Comparison of ENCODE assay signal across 1 cellular context in genomic region chr6:111259089-111259831, GRCh38.
TF ChIP-seq lines count a peak whose summit lies in the region.

No MANE protein-coding gene starts in this region.

TF ChIP-seq in K562, 482 proteins besides CTCF, POLR2A, EP300 and RAD21 (continued from another document and continues in another):
- TF ChIP-seq CREB3L1 (IDR thresholded peaks at IDR 0.05; ENCODE audit: borderline replicate concordance, low read depth) (peak; percentile 69; the same call in 1 of the 2 replicates), NFYB (IDR thresholded peaks at IDR 0.05; ENCODE audit: extremely low read depth, insufficient read length) (no peak), RBBP5 (IDR thresholded peaks at IDR 0.05; ENCODE audit: borderline replicate concordance, insufficient read depth, low read length, poor library complexity, severe bottlenecking) (peak; percentile 86), CBFB (CRISPR knock-in tag; IDR thresholded peaks at IDR 0.05) (no peak; the same call in 1 of the 2 replicates), ZNF316 (IDR thresholded peaks at IDR 0.05) (no peak; the same call in 1 of the 2 replicates), TAL1 (IDR thresholded peaks at IDR 0.05) (no peak), PRMT5 (CRISPR knock-in tag; IDR thresholded peaks at IDR 0.05) (no peak), FOXP1 (CRISPR knock-in tag; IDR thresholded peaks at IDR 0.05) (peak; percentile 93), ZZZ3 (IDR thresholded peaks at IDR 0.05) (no peak), MLX (CRISPR knock-in tag; conservative IDR thresholded peaks at IDR 0.05) (peak; percentile 96 to 97), ZFX (CRISPR knock-in tag; IDR thresholded peaks at IDR 0.05) (peak; percentile 86), ZNF277 (CRISPR knock-in tag; IDR thresholded peaks at IDR 0.05; ENCODE audit: borderline replicate concordance) (no peak), MITF (IDR thresholded peaks at IDR 0.05) (peak; percentile 70; the same call in 1 of the 2 replicates), ZNF212 (CRISPR knock-in tag; IDR thresholded peaks at IDR 0.05) (no peak), MYC (IDR thresholded peaks at IDR 0.05; ENCODE audit: low read depth, low read length) (peak; percentile 86), MYC (CRISPR knock-in tag; IDR thresholded peaks at IDR 0.05; ENCODE audit: borderline replicate concordance, low read depth) (peak; percentile 73; the same call in 1 of the 2 replicates), TBP (optimal IDR thresholded peaks at IDR 0.05; ENCODE audit: low read depth, low read length) (peak; percentile 77), HMGN3 (IDR thresholded peaks at IDR 0.05; ENCODE audit: borderline replicate concordance, extremely low read depth, insufficient read length, low read depth, low read length) (peak; percentile 71), XRCC3 (IDR thresholded peaks at IDR 0.05) (no peak), SETDB1 (IDR thresholded peaks at IDR 0.05; ENCODE audit: low read length) (no peak), ZNF174 (CRISPR knock-in tag; IDR thresholded peaks at IDR 0.05) (no peak), MAFK (IDR thresholded peaks at IDR 0.05; ENCODE audit: low read length) (peak; percentile 3; the same call in 1 of the 2 replicates), JUN (IDR thresholded peaks at IDR 0.05; ENCODE audit: borderline replicate concordance, low read depth, low read length) (peak; percentile 75; the same call in 1 of the 2 replicates), JUN (CRISPR knock-in tag; IDR thresholded peaks at IDR 0.05; ENCODE audit: borderline replicate concordance) (no peak; the same call in 1 of the 2 replicates), DACH1 (IDR thresholded peaks at IDR 0.05; ENCODE audit: partially characterized antibody) (no peak), ZC3H11A (IDR thresholded peaks at IDR 0.05; ENCODE audit: low read depth, low read length) (no peak), BDP1 (IDR thresholded peaks at IDR 0.05; ENCODE audit: insufficient read depth, insufficient read length) (no peak), NCOA2 (IDR thresholded peaks at IDR 0.05; ENCODE audit: partially characterized antibody in 2 of 2) (no peak), CUX1 (CRISPR knock-in tag; IDR thresholded peaks at IDR 0.05) (no peak), MYBL2 (IDR thresholded peaks at IDR 0.05; ENCODE audit: low read depth) (no peak), MYBL2 (CRISPR knock-in tag; IDR thresholded peaks at IDR 0.05; ENCODE audit: borderline replicate concordance) (no peak), THAP12 (CRISPR knock-in tag; IDR thresholded peaks at IDR 0.05) (peak; percentile 27), ZNF561 (CRISPR knock-in tag; conservative IDR thresholded peaks at IDR 0.05) (no peak), KDM2B (CRISPR knock-in tag; IDR thresholded peaks at IDR 0.05) (peak; percentile 67; the same call in 1 of the 2 replicates), CSDE1 (IDR thresholded peaks at IDR 0.05) (peak in 1 of 2 experiments; percentile 89; a peak in 2 of 4 replicates), KHSRP (IDR thresholded peaks at IDR 0.05) (no peak), EP400 (IDR thresholded peaks at IDR 0.05) (peak; percentile 87), YY1 (IDR thresholded peaks at IDR 0.05; ENCODE audit: borderline replicate concordance in 1 of 3, control insufficient read depth in 1 of 3, extremely low read depth in 1 of 3, insufficient read depth in 3 of 3, insufficient read length in 1 of 3, insufficient replicate concordance in 2 of 3, low read depth in 1 of 3, low read length in 2 of 3) (peak in 2 of 3 experiments; percentile 32 to 56), SRSF9 (IDR thresholded peaks at IDR 0.05; ENCODE audit: borderline replicate concordance, low read depth, low read length) (no peak), FOXJ2 (tag; IDR thresholded peaks at IDR 0.05) (peak; percentile 100), MNT (conservative IDR thresholded peaks at IDR 0.05) (peak; percentile 97 to 98), RFX7 (CRISPR knock-in tag; IDR thresholded peaks at IDR 0.05) (no peak), ARID1B (IDR thresholded peaks at IDR 0.05) (peak; percentile 37; the same call in 1 of the 2 replicates), ELF1 (tag; IDR thresholded peaks at IDR 0.05) (peak; percentile 91), NFATC3 (IDR thresholded peaks at IDR 0.05) (no peak), CC2D1A (IDR thresholded peaks at IDR 0.05) (peak; percentile 86), ARID2 (IDR thresholded peaks at IDR 0.05) (peak; percentile 33; the same call in 1 of the 2 replicates), CHD4 (IDR thresholded peaks at IDR 0.05; ENCODE audit: insufficient read depth, insufficient replicate concordance, low read depth, low read length, poor library complexity, severe bottlenecking) (peak; percentile 95), TAF9B (IDR thresholded peaks at IDR 0.05; ENCODE audit: partially characterized antibody) (peak; percentile 52), SLC30A9 (CRISPR knock-in tag; IDR thresholded peaks at IDR 0.05) (no peak), SIRT6 (IDR thresholded peaks at IDR 0.05; ENCODE audit: low read depth, low read length) (no peak), HOMEZ (CRISPR knock-in tag; IDR thresholded peaks at IDR 0.05) (no peak), ZBTB5 (IDR thresholded peaks at IDR 0.05) (no peak)
